Comparison of ENCODE assay signal across 30 cellular contexts in genomic region chr1:223046011-223046410, GRCh38.
"Had no signal": no experiment of that assay in that cellular context is flagged by ENCODE, and none has a peak within 500 bp of the region (broad histone marks: within the 10 kb centered on the region; RNA-seq: fewer than 3 reads in every experiment).

No MANE protein-coding gene starts in this region.

- H3K4me1 Mint-ChIP-seq: immature natural killer cell; naive B cell; natural killer cell; neural progenitor cell; stimulated activated naive B cell treated with anti-CD40 and anti-IgM and Interleukin-4, amounts not matched to agents 10 μg/mL and 1 μg/mL and 100 μg/mL, for 72 hours had no signal

- H3K9me3 ChIP-seq: lower lobe of right lung, neutrophil, psoas muscle, suprapubic skin, thoracic aorta, tibial artery, uterus had no signal

- H3K27ac ChIP-seq: lower lobe of right lung, neural progenitor cell, neutrophil, parathyroid adenoma, psoas muscle, skin epidermis, spleen, suprapubic skin, thoracic aorta, tibial artery, uterus had no signal

- ATAC-seq: left ventricle myocardium superior; lower lobe of right lung; natural killer cell; psoas muscle; sciatic nerve; stimulated activated naive B cell treated with anti-CD40 and anti-IgM and Interleukin-4, amounts not matched to agents 10 μg/mL and 1 μg/mL and 100 μg/mL, for 72 hours had no signal

- H3K36me3 ChIP-seq: lower lobe of right lung, neural progenitor cell, neutrophil, spleen, suprapubic skin, thoracic aorta, tibial artery, uterus had no signal

- H3K4me1 ChIP-seq: lower lobe of right lung, neural progenitor cell, parathyroid adenoma, psoas muscle, spleen, suprapubic skin, uterus had no signal

- DNase-seq: head of caudate nucleus; hypothalamus; immature natural killer cell; kidney; left ventricle myocardium superior; lower lobe of right lung; mammary epithelial cell; mesenchymal stem cell; naive B cell; natural killer cell; nephron progenitor cell; occipital lobe; psoas muscle; spleen; stimulated activated CD4-positive, alpha-beta T cell treated with anti-CD3 and anti-CD28 coated beads, Interleukin-1b, Interleukin-23, amount 100 ng/mL, for 48 hours; stimulated activated CD4-positive, alpha-beta T cell treated with anti-CD3 and anti-CD28 coated beads, Interleukin-2, amount 100 ng/mL, for 48 hours; stimulated activated CD4-positive, alpha-beta T cell treated with anti-CD3 and anti-CD28 coated beads, Interleukin-4, amount 100 ng/mL, for 4 hours; stimulated activated CD8-positive, alpha-beta memory T cell treated with anti-CD3 and anti-CD28 coated beads, Interleukin-4, amount 100 ng/mL, for 48 hours; stimulated activated naive B cell treated with anti-CD40 and anti-IgM and Interleukin-4, amounts not matched to agents 10 μg/mL and 1 μg/mL and 100 μg/mL, for 72 hours; tibial artery; trophoblast cell; uterus had no signal

- H3K27me3 ChIP-seq: neural progenitor cell, neutrophil, spleen, tibial artery, uterus had no signal

- H3K4me3 ChIP-seq: lower lobe of right lung, neural progenitor cell, psoas muscle, skin epidermis, spleen, suprapubic skin, thoracic aorta, tibial artery, uterus had no signal

- H3K4me3 Mint-ChIP-seq: immature natural killer cell; naive B cell; natural killer cell; nephron progenitor cell; neural progenitor cell; stimulated activated naive B cell treated with anti-CD40 and anti-IgM and Interleukin-4, amounts not matched to agents 10 μg/mL and 1 μg/mL and 100 μg/mL, for 72 hours; stimulated activated naive CD8-positive, alpha-beta T cell treated with anti-CD3 and anti-CD28 coated beads, Interleukin-15, Interleukin-2, amounts not matched to agents 100 ng/mL and 50 ng/mL, for 24 hours had no signal

- H3K27ac Mint-ChIP-seq: immature natural killer cell; naive B cell; natural killer cell; nephron progenitor cell; neural progenitor cell; stimulated activated naive B cell treated with anti-CD40 and anti-IgM and Interleukin-4, amounts not matched to agents 10 μg/mL and 1 μg/mL and 100 μg/mL, for 72 hours; stimulated activated naive CD8-positive, alpha-beta T cell treated with anti-CD3 and anti-CD28 coated beads, Interleukin-15, Interleukin-2, amounts not matched to agents 100 ng/mL and 50 ng/mL, for 24 hours had no signal

- H3K9me3 Mint-ChIP-seq: natural killer cell had no signal

- H3K36me3 Mint-ChIP-seq: immature natural killer cell; natural killer cell; stimulated activated naive B cell treated with anti-CD40 and anti-IgM and Interleukin-4, amounts not matched to agents 10 μg/mL and 1 μg/mL and 100 μg/mL, for 72 hours had no signal
